In genomic region chr10:108112218-108112617, GRCh38 we compare ENCODE assay signal across 2 cellular contexts.
TF ChIP-seq lines count a peak whose summit lies in the region.

No MANE protein-coding gene starts in this region.

TF ChIP-seq in liver, 16 proteins besides CTCF, POLR2A, EP300 and RAD21 (continued from another document):
- TF ChIP-seq REST (IDR thresholded peaks at IDR 0.05), result no peak
- TF ChIP-seq JUND (IDR thresholded peaks at IDR 0.05), result no peak
- no peak for TF ChIP-seq HNF4G (IDR thresholded peaks at IDR 0.05)
- no peak for TF ChIP-seq FOXA2 (IDR thresholded peaks at IDR 0.05)
- no peak for TF ChIP-seq SP1 (IDR thresholded peaks at IDR 0.05)
- TF ChIP-seq TAF1 (conservative IDR thresholded peaks at IDR 0.05), result no peak
- no peak for TF ChIP-seq GABPA (IDR thresholded peaks at IDR 0.05 in 1 of 2, conservative IDR thresholded peaks at IDR 0.05 in 1 of 2)
- TF ChIP-seq YY1 (IDR thresholded peaks at IDR 0.05), result no peak
- TF ChIP-seq ZBTB33 (IDR thresholded peaks at IDR 0.05), result no peak
TF ChIP-seq in liver: peak in this region for 0.

TF ChIP-seq in HepG2, 621 proteins besides CTCF, POLR2A, EP300 and RAD21 (continued from another document):
- TF ChIP-seq SSRP1 (CRISPR knock-in tag; IDR thresholded peaks at IDR 0.05), result no peak
- no peak for TF ChIP-seq RFX5 (IDR thresholded peaks at IDR 0.05; ENCODE audit: low read depth, low read length)
- no peak for TF ChIP-seq GPBP1L1 (CRISPR knock-in tag; IDR thresholded peaks at IDR 0.05)
TF ChIP-seq in HepG2: peak in this region for 0.
